In genomic region chr17:3433210-3433609, GRCh38 we compare ENCODE assay signal across 3 cellular contexts.
TF ChIP-seq lines count a peak whose summit lies in the region.

No MANE protein-coding gene starts in this region.

TF ChIP-seq in A549, 52 proteins besides CTCF, POLR2A, EP300 and RAD21:
- TF ChIP-seq EHMT2 (IDR thresholded peaks at IDR 0.05; ENCODE audit: low read depth) (peak; percentile 73), REST (IDR thresholded peaks at IDR 0.05) (peak; percentile 89)

TF ChIP-seq in GM23338, 12 proteins besides CTCF, POLR2A, EP300 and RAD21:
- 0 out of 2 replicates have a peak, but pooled peaks have one; percentile 46 for TF ChIP-seq ZNF462 (CRISPR knock-in tag; IDR thresholded peaks at IDR 0.05)
- peak; percentile 81 for TF ChIP-seq REST (IDR thresholded peaks at IDR 0.05; ENCODE audit: unreplicated experiment)

TF ChIP-seq in H1, 55 proteins besides CTCF, POLR2A, EP300 and RAD21:
- TF ChIP-seq MAX (IDR thresholded peaks at IDR 0.05) (0 out of 2 replicates have a peak, but pooled peaks have one; percentile 24), YY1 (IDR thresholded peaks at IDR 0.05; ENCODE audit: low read depth, low read length) (peak; percentile 56; the same call in 1 of the 2 replicates)
